Comparison of ENCODE assay signal across 8 cellular contexts in genomic region chr12:48814313-48815280, GRCh38. TPM values are rescaled to one million over a fixed set of nuclear protein-coding genes. Genes with fewer than 3 reads are reported as not detected.
DNase-seq lines count a peak whose midpoint lies in the region; ATAC-seq lines count a peak whose summit lies in the region.

No MANE protein-coding gene starts in this region.

- H3K4me3 ChIP-seq in endocrine pancreas (ENCODE audit: control insufficient read depth, insufficient read depth, low read length): no peak overlapping the region
- peak overlapping the region; percentile 70 for H3K4me3 ChIP-seq in mesodermal cell (ENCODE audit: extremely low read depth, insufficient read depth, low read length, poor library complexity, severe bottlenecking)

- H3K4me1 ChIP-seq in endocrine pancreas (ENCODE audit: control insufficient read depth, insufficient read depth, low read length) (no peaks in the 10 kb centered on the region), mesodermal cell (ENCODE audit: control insufficient read depth, insufficient read depth, low read length, poor library complexity, severe bottlenecking) (peaks cover 35% of the 10 kb centered on the region)

- DNase-seq in Ammon's horn (ENCODE audit: low spot score) (peak; percentile 73), NCI-H510A (lab: John Stamatoyannopoulos, UW) (peak; percentile 65)
- peak; percentile 22 to 61 for DNase-seq in activated CD8-positive, alpha-beta memory T cell treated with anti-CD3 and anti-CD28 coated beads for 1 hour (ENCODE audit: extremely low read depth in 1 of 2, low read depth in 1 of 2)
- DNase-seq in stimulated activated CD8-positive, alpha-beta memory T cell treated with anti-CD3 and anti-CD28 coated beads, Interleukin-2, amount 100 ng/mL, for 48 hours (ENCODE audit: low read depth in 2 of 2): peak; percentile 80

- H3K27ac ChIP-seq in mesodermal cell (ENCODE audit: low read depth, low read length, severe bottlenecking): peak overlapping the region; percentile 79

- peak overlapping the region; percentile 80 for H3K9ac ChIP-seq in endocrine pancreas (ENCODE audit: control insufficient read depth, insufficient read depth, low read length)

- ATAC-seq in GM18868 (IDR thresholded peaks at IDR 0.05; ENCODE audit: unreplicated experiment) (peak; percentile 83), HG03103 (IDR thresholded peaks at IDR 0.05; ENCODE audit: low read depth, unreplicated experiment) (peak; percentile 53)

- WGBS in mesodermal cell (ENCODE audit: insufficient coverage in 2 of 2), 2 experiments: 0 to 1% methylated on average over 59 to 79 of the region's 84 CpGs

- H3K9me3 ChIP-seq in endocrine pancreas (ENCODE audit: control insufficient read depth, low read length) (no peaks in the 10 kb centered on the region), mesodermal cell (ENCODE audit: control insufficient read depth, low read length) (no peaks in the 10 kb centered on the region)

- no peaks in the 10 kb centered on the region for H3K27me3 ChIP-seq in endocrine pancreas (ENCODE audit: control insufficient read depth, insufficient read depth, low read length)

- H3K36me3 ChIP-seq in endocrine pancreas (ENCODE audit: control insufficient read depth, insufficient read depth, low read length): no peaks in the 10 kb centered on the region
- no peaks in the 10 kb centered on the region for H3K36me3 ChIP-seq in mesodermal cell (ENCODE audit: control insufficient read depth, insufficient read depth, low read length)

RNA-seq across cellular contexts. Expression of gene CACNB3, which starts 3.7 kb away (rescaled TPM):
- polyA plus RNA-seq in mesodermal cell (2013, experiment 1 of 2): 41.0 TPM
- 40.8 TPM for polyA plus RNA-seq in mesodermal cell (2013, experiment 2 of 2)

RNA-seq across cellular contexts. Expression of gene ADCY6, which starts 25.7 kb away (rescaled TPM):
- 40.1 TPM for polyA plus RNA-seq in mesodermal cell (2013, experiment 1 of 2)
- 33.0 TPM for polyA plus RNA-seq in mesodermal cell (2013, experiment 2 of 2)

RNA-seq across cellular contexts. Expression of gene DDX23, which starts 37.4 kb away (rescaled TPM):
- polyA plus RNA-seq in mesodermal cell (2013, experiment 1 of 2): 55.7 TPM
- 50.3 TPM for polyA plus RNA-seq in mesodermal cell (2013, experiment 2 of 2)

RNA-seq across cellular contexts. Expression of gene RND1, which starts 51.1 kb away (rescaled TPM):
- 4.2 TPM for polyA plus RNA-seq in mesodermal cell (2013, experiment 1 of 2)
- polyA plus RNA-seq in mesodermal cell (2013, experiment 2 of 2): 5.8 TPM
